21 cellular contexts compared by ENCODE assay signal in genomic region chr14:66443785-66444184, GRCh38. TPM values are rescaled to one million over a fixed set of nuclear protein-coding genes. Genes with fewer than 3 reads are reported as not detected.
DNase-seq lines count a peak whose midpoint lies in the region; ATAC-seq, FAIRE-seq and TF ChIP-seq lines count a peak whose summit lies in the region.
"Had no signal": no experiment of that assay in that cellular context is flagged by ENCODE, and none has a peak within 500 bp of the region (broad histone marks: within the 10 kb centered on the region; RNA-seq: fewer than 3 reads in every experiment).

No MANE protein-coding gene starts in this region.

- H3K4me1 ChIP-seq in left ventricle myocardium inferior (no peaks in the 10 kb centered on the region), HepG2 (ENCODE audit: insufficient read depth, low read length) (no peaks in the 10 kb centered on the region), right lobe of liver (no peaks in the 10 kb centered on the region), neural progenitor cell (no peaks in the 10 kb centered on the region)
- H3K4me1 ChIP-seq: A549, HAP-1 had no signal

- TF ChIP-seq CTCF in left ventricle myocardium inferior (IDR thresholded peaks at IDR 0.05; ENCODE audit: borderline replicate concordance) (no peak), HepG2 (CRISPR knock-in tag; IDR thresholded peaks at IDR 0.05) (no peak), right lobe of liver (IDR thresholded peaks at IDR 0.05) (no peak), neural progenitor cell (IDR thresholded peaks at IDR 0.05) (no peak)

- no peak overlapping the region for H3K4me3 Mint-ChIP-seq in neural progenitor cell
- H3K4me3 Mint-ChIP-seq: CD4-positive, alpha-beta T cell had no signal

- peaks cover 18% of the 10 kb centered on the region for H3K9me3 ChIP-seq in left ventricle myocardium inferior (replicated peaks)
- H3K9me3 ChIP-seq in HepG2 (ENCODE audit: low read length) = peaks cover 16% of the 10 kb centered on the region
- peaks cover 0 to 4% (median 1%) of the 10 kb centered on the region in 4 donors for H3K9me3 ChIP-seq in right lobe of liver
- peaks cover 14% of the 10 kb centered on the region for H3K9me3 ChIP-seq in neural progenitor cell (ENCODE audit: low read depth)
- H3K9me3 ChIP-seq: HAP-1 had no signal

- H3K36me3 Mint-ChIP-seq in neural progenitor cell = no peaks in the 10 kb centered on the region

- H4K20me1 ChIP-seq in HepG2 (ENCODE audit: insufficient read depth, low read length) = no peaks in the 10 kb centered on the region
- H4K20me1 ChIP-seq in neural progenitor cell (ENCODE audit: low read depth) = no peaks in the 10 kb centered on the region

- peaks cover 13% of the 10 kb centered on the region for H3K9me3 Mint-ChIP-seq in neural progenitor cell

- H3K36me3 ChIP-seq in left ventricle myocardium inferior = no peaks in the 10 kb centered on the region
- no peaks in the 10 kb centered on the region for H3K36me3 ChIP-seq in HepG2 (replicated peaks in 1 of 2; ENCODE audit: control insufficient read depth in 1 of 2, insufficient read depth in 2 of 2, low read length in 2 of 2)
- no peaks in the 10 kb centered on the region for H3K36me3 ChIP-seq in right lobe of liver
- no peaks in the 10 kb centered on the region for H3K36me3 ChIP-seq in neural progenitor cell
- H3K36me3 ChIP-seq: HAP-1 had no signal

- H3K27ac Mint-ChIP-seq in neural progenitor cell = peak overlapping the region; percentile 87
- H3K27ac Mint-ChIP-seq: CD4-positive, alpha-beta T cell had no signal

- H3K9ac ChIP-seq in HepG2 (ENCODE audit: insufficient read depth, low read depth, low read length) (no peak overlapping the region), neural progenitor cell (no peak overlapping the region)

- POLR2A ChIA-PET in HepG2 (lab: Yijun Ruan, JAX) = no interaction called here

- TF ChIP-seq RAD21 in HepG2 (CRISPR knock-in tag; IDR thresholded peaks at IDR 0.05) = no peak

- no peak for TF ChIP-seq EP300 in HepG2 (IDR thresholded peaks at IDR 0.05; ENCODE audit: low read depth in 2 of 2, low read length in 2 of 2)
- TF ChIP-seq EP300 in HepG2 (CRISPR knock-in tag; IDR thresholded peaks at IDR 0.05; ENCODE audit: borderline replicate concordance) = no peak

- FAIRE-seq in HepG2 (lab: Jason Lieb, UNC) = no peak
- FAIRE-seq: A549, GM12892, GM18507, H1 had no signal

- no TSS peak for BruUV-seq in HepG2 (replicated peaks; lab: Mats Ljungman, UMichigan)

- H3K4me2 ChIP-seq in HepG2 (ENCODE audit: low read depth, low read length) = no peak overlapping the region
- H3K4me2 ChIP-seq in neural progenitor cell = no peak overlapping the region
- H3K4me2 ChIP-seq: A549 had no signal

- CTCF ChIA-PET in HepG2 (lab: Yijun Ruan, JAX; ENCODE audit: low intra/inter-chr PET ratio, low total read pairs) = no interaction called here

- no peaks in the 10 kb centered on the region for H3K27me3 ChIP-seq in left ventricle myocardium inferior (ENCODE audit: low read depth)
- H3K27me3 ChIP-seq in HepG2 (ENCODE audit: control insufficient read depth in 1 of 2, insufficient read depth in 2 of 2, low read length in 2 of 2) = no peaks in the 10 kb centered on the region
- H3K27me3 ChIP-seq in right lobe of liver = no peaks in the 10 kb centered on the region
- H3K27me3 ChIP-seq in neural progenitor cell = no peaks in the 10 kb centered on the region

- H3K79me2 ChIP-seq in HepG2 (ENCODE audit: insufficient read depth, low read length) (no peaks in the 10 kb centered on the region), neural progenitor cell (ENCODE audit: low read depth) (no peaks in the 10 kb centered on the region)

- DNase-seq in Right ventricle myocardium inferior (ENCODE audit: missing footprints) (no peak), left ventricle myocardium inferior (no peak), HepG2 (ENCODE audit: low spot score) (no peak), right lobe of liver (no peak), neural progenitor cell (ENCODE audit: low spot score) (no peak), COLO668 (lab: John Stamatoyannopoulos, UW; ENCODE audit: unreplicated experiment) (no peak), dedifferentiated amniotic fluid mesenchymal stem cell (ENCODE audit: extremely low spot score) (no peak)
- DNase-seq: AML-193; CD4-positive, alpha-beta T cell; DMS153; DMS79; GDM1 had no signal

- no peaks in the 10 kb centered on the region for H3F3A ChIP-seq in neural progenitor cell (ENCODE audit: low read depth)

- in situ Hi-C loops in HepG2 (cut with HindIII; ENCODE audit: extremely low pct_ligation_motif_present, low pct_unique_long_range_greater_than_20kb) = no loop called here

- no peak for TF ChIP-seq POLR2A in HepG2 (IDR thresholded peaks at IDR 0.05; ENCODE audit: insufficient read depth in 1 of 2, low read depth in 2 of 2, low read length in 2 of 2)
- TF ChIP-seq POLR2A in right lobe of liver (IDR thresholded peaks at IDR 0.05) = no peak

- H3K4me3 ChIP-seq in left ventricle myocardium inferior (no peak overlapping the region), HepG2 (replicated peaks in 1 of 3; ENCODE audit: insufficient read depth in 1 of 3, low read depth in 2 of 3, low read length in 3 of 3) (no peak overlapping the region), right lobe of liver (no peak overlapping the region), neural progenitor cell (no peak overlapping the region)
- H3K4me3 ChIP-seq: A549, HAP-1 had no signal

- peaks cover 29% of the 10 kb centered on the region for H3K4me1 Mint-ChIP-seq in neural progenitor cell

- H2AFZ ChIP-seq in HepG2 (ENCODE audit: low read length) (no peak overlapping the region), neural progenitor cell (replicated peaks) (no peak overlapping the region)

- WGBS in HepG2 (ENCODE audit: low lambda C conversion rate) = 48% methylated on average over 2 of the region's 2 CpGs
- 65% methylated on average over 2 of the region's 2 CpGs for WGBS in right lobe of liver (ENCODE audit: insufficient coverage, low coverage, low lambda C conversion rate, missing lambda C conversion rate)

- H3K27ac ChIP-seq in left ventricle myocardium inferior (replicated peaks) = no peak overlapping the region
- H3K27ac ChIP-seq in HepG2 (ENCODE audit: extremely low read length, insufficient read depth, low read length) = no peak overlapping the region
- no peak overlapping the region for H3K27ac ChIP-seq in right lobe of liver
- no peak overlapping the region for H3K27ac ChIP-seq in neural progenitor cell
- H3K27ac ChIP-seq: 22Rv1, A549, C4-2B had no signal

- intact Hi-C loops in Right ventricle myocardium inferior (cut with DNase I) (no loop called here), left ventricle myocardium inferior (cut with micrococcal nuclease) (no loop called here), HepG2 (cut with micrococcal nuclease; ENCODE audit: unreplicated experiment) (no loop called here), right lobe of liver (cut with DNase I) (no loop called here)

- ATAC-seq in Right ventricle myocardium inferior = peak; percentile 59
- ATAC-seq in HepG2 = no peak
- ATAC-seq in right lobe of liver = no peak
- ATAC-seq: A549 had no signal

- no peaks in the 10 kb centered on the region for H3K27me3 Mint-ChIP-seq in neural progenitor cell (ENCODE audit: insufficient read depth, low read depth)
- H3K27me3 Mint-ChIP-seq: CD4-positive, alpha-beta T cell had no signal

TF ChIP-seq in HepG2, 621 proteins besides CTCF, POLR2A, EP300 and RAD21 (continues in another document):
- TF ChIP-seq TEF (CRISPR knock-in tag; IDR thresholded peaks at IDR 0.05) = no peak

RNA-seq across cellular contexts. Expression of gene CCDC196, which starts 42.4 kb away (rescaled TPM):
- not detected for total RNA-seq in Right ventricle myocardium inferior
- not detected for total RNA-seq in left ventricle myocardium inferior
- not detected in 2 replicates for total RNA-seq in HepG2 (2016; rRNA removed; fragmentation: Illumina TruSeq; extraction: Trizol)
- total RNA-seq in HepG2 (2016; cell fraction: cytosol; rRNA removed; fragmentation: Illumina TruSeq; extraction: Trizol; ENCODE audit: low read depth) = not detected in 2 replicates
- total RNA-seq in HepG2 (2016; cell fraction: insoluble cytoplasmic fraction; rRNA removed; fragmentation: Illumina TruSeq; extraction: Trizol) = not detected in 2 replicates
- total RNA-seq in HepG2 (2016; cell fraction: membrane; rRNA removed; fragmentation: Illumina TruSeq; extraction: Trizol) = not detected in 2 replicates
- not detected in 2 replicates for total RNA-seq in HepG2 (2016; cell fraction: nucleus; rRNA removed; fragmentation: Illumina TruSeq; extraction: Trizol)
- polyA plus RNA-seq in HepG2 (2011; rRNA removed) = not detected in 2 replicates
- polyA plus RNA-seq in HepG2 (2011; cell fraction: cytosol; rRNA removed) = not detected in 2 replicates
- not detected in 2 replicates for polyA plus RNA-seq in HepG2 (2011; cell fraction: nucleus; rRNA removed)
- not detected in 2 replicates for polyA plus RNA-seq in HepG2 (2012)
- not detected in 2 replicates for polyA plus RNA-seq in HepG2 (2016; cell fraction: cytosol; fragmentation: Illumina TruSeq; extraction: Trizol; ENCODE audit: low read depth)
- not detected in 2 replicates for polyA plus RNA-seq in HepG2 (2016; cell fraction: insoluble cytoplasmic fraction; fragmentation: Illumina TruSeq; extraction: Trizol; ENCODE audit: low read depth)
- polyA plus RNA-seq in HepG2 (2016; cell fraction: membrane; fragmentation: Illumina TruSeq; extraction: Trizol; ENCODE audit: low read depth) = not detected in 2 replicates
- polyA plus RNA-seq in HepG2 (2016; cell fraction: nucleus; fragmentation: Illumina TruSeq; extraction: Trizol; ENCODE audit: insufficient read depth, low read depth) = not detected in 2 replicates
- polyA minus RNA-seq in HepG2 (2011; rRNA and poly(A)+ RNA removed; ENCODE audit: low replicate concordance) = not detected in 2 replicates
- not detected in 2 replicates for polyA minus RNA-seq in HepG2 (2011; cell fraction: cytosol; rRNA and poly(A)+ RNA removed)
- not detected in 2 replicates for polyA minus RNA-seq in HepG2 (2011; cell fraction: nucleus; rRNA and poly(A)+ RNA removed)
- total RNA-seq in right lobe of liver = 1 to 10 TPM in 4 of 6 experiments, not detected in 2; 1.9 to 8.1 (median 5.6) TPM
- not detected in 2 replicates for total RNA-seq in neural progenitor cell (ENCODE audit: low replicate concordance)
- total RNA-seq: CD4-positive, alpha-beta T cell; Daoy; H1 had no signal
- polyA plus RNA-seq: A549, BJ, H1 had no signal
